In the genomic region with DNA sequence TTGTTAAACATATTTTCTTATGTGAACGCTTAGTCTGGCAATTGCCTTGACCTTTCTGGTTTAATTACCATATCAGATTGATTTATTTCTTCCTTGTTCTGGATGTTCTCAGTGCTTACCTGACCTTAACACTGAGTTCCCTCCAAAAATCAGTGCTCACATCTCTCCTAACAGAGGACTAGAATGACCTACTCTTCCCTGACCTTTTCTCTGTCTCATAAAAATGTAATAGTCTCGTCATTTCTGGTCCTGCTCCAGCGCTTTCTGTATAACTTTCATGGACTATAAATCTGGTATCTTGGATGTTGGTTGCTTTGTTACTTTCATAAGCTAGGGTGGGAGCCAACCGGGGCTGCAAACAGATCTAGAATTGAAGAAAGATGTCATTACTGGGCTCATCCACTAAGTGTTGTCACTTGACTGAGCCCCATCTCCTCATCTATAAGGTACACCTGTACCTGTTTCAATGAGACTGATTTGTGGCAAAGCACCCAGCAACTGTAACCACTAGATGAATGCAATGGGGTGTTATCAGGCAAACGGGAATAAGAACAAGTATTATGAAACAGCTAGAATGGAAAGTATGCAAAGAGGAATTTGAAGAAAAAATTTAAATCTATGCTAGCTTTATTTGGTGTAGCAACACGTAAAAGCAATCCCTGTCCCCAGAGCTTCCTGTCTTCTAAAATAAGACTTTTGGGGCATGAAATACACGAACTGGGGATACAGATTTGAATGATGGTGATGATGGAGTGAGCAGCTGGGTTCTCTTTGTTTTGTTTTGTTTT, we compare ENCODE assay signal across 9 cellular contexts. TPM values are rescaled to one million over a fixed set of nuclear protein-coding genes. Genes with fewer than 3 reads are reported as not detected.
DNase-seq lines count a peak whose midpoint lies in the region; ATAC-seq and TF ChIP-seq lines count a peak whose summit lies in the region.
"Had no signal": no experiment of that assay in that cellular context is flagged by ENCODE, and none has a peak within 500 bp of the region (broad histone marks: within the 10 kb centered on the region; RNA-seq: fewer than 3 reads in every experiment).

No MANE protein-coding gene starts in this region.

- peaks cover 51% of the 10 kb centered on the region for H3F3A ChIP-seq in neural progenitor cell (ENCODE audit: low read depth)

- peaks cover 68% of the 10 kb centered on the region for H3K4me1 Mint-ChIP-seq in neural progenitor cell

- H3K36me3 Mint-ChIP-seq in neural progenitor cell: peaks cover 24% of the 10 kb centered on the region

- H3K4me1 ChIP-seq in BLaER1 treated with 17β-estradiol and CSF1 and Interleukin-3, amounts not matched to agents 10 nM and 100 nM: peaks cover 74 to 79% (median 77%) of the 10 kb centered on the region in 10 experiments
- H3K4me1 ChIP-seq in neural progenitor cell: peaks cover 44% of the 10 kb centered on the region

- ATAC-seq in GM18868 (IDR thresholded peaks at IDR 0.05; ENCODE audit: unreplicated experiment) (no peak), HG02885 (IDR thresholded peaks at IDR 0.05; ENCODE audit: poor library complexity, unreplicated experiment) (no peak), HG02798 (IDR thresholded peaks at IDR 0.05; ENCODE audit: poor library complexity, unreplicated experiment) (no peak)

- peaks cover 3% of the 10 kb centered on the region for H3K27me3 Mint-ChIP-seq in neural progenitor cell (ENCODE audit: insufficient read depth, low read depth)

- H2AFZ ChIP-seq in neural progenitor cell (replicated peaks): no peak overlapping the region

- H3K9me3 ChIP-seq in BLaER1 treated with 17β-estradiol and CSF1 and Interleukin-3, amounts not matched to agents 10 nM and 100 nM (replicated peaks in 1 of 11): no peaks in the 10 kb centered on the region
- H3K9me3 ChIP-seq in KOPT-K1 (ENCODE audit: insufficient read depth, low read length, poor library complexity, severe bottlenecking) (no peaks in the 10 kb centered on the region), neural progenitor cell (ENCODE audit: low read depth) (no peaks in the 10 kb centered on the region)

- H3K9ac ChIP-seq in BLaER1 treated with 17β-estradiol and CSF1 and Interleukin-3, amounts not matched to agents 10 nM and 100 nM: peak overlapping the region; percentile 90 to 98 (median 95); a peak in 21 of 22 replicates
- H3K9ac ChIP-seq in neural progenitor cell: peak overlapping the region; percentile 81

- H3K36me3 ChIP-seq in BLaER1 treated with 17β-estradiol and CSF1 and Interleukin-3, amounts not matched to agents 10 nM and 100 nM: peaks cover 0 to 31% (median 7%) of the 10 kb centered on the region in 11 experiments; a peak in 11 of 22 replicates
- H3K36me3 ChIP-seq in KOPT-K1 (ENCODE audit: insufficient read depth, low read length) (peaks cover 37% of the 10 kb centered on the region), neural progenitor cell (no peaks in the 10 kb centered on the region)

- no peaks in the 10 kb centered on the region for H3K9me3 Mint-ChIP-seq in neural progenitor cell

- peak overlapping the region; percentile 92 for H3K4me3 Mint-ChIP-seq in neural progenitor cell

- H3K27me3 ChIP-seq in BLaER1 treated with 17β-estradiol and CSF1 and Interleukin-3, amounts not matched to agents 10 nM and 100 nM: no peaks in the 10 kb centered on the region
- H3K27me3 ChIP-seq in neural progenitor cell: no peaks in the 10 kb centered on the region

- H4K20me1 ChIP-seq in BLaER1 treated with 17β-estradiol and CSF1 and Interleukin-3, amounts not matched to agents 10 nM and 100 nM: peaks cover 0 to 44% (median 39%) of the 10 kb centered on the region in 11 experiments; a peak in 17 of 22 replicates
- peaks cover 66% of the 10 kb centered on the region for H4K20me1 ChIP-seq in neural progenitor cell (ENCODE audit: low read depth)

- H3K27ac ChIP-seq in BLaER1 treated with 17β-estradiol and CSF1 and Interleukin-3, amounts not matched to agents 10 nM and 100 nM: peak overlapping the region in 10 of 11 experiments; percentile 93 to 99 (median 96); a peak in 17 of 22 replicates
- peak overlapping the region; percentile 100 for H3K27ac ChIP-seq in KOPT-K1 (ENCODE audit: low read depth, low read length, poor library complexity, severe bottlenecking)
- H3K27ac ChIP-seq in coronary artery: peak overlapping the region; percentile 75 to 95
- no peak overlapping the region for H3K27ac ChIP-seq in neural progenitor cell
- H3K27ac ChIP-seq: HL-60 had no signal

- DNase-seq in coronary artery (ENCODE audit: low spot score) (no peak), neural progenitor cell (ENCODE audit: low spot score) (no peak), cerebellum (ENCODE audit: low spot score) (no peak)

- peak overlapping the region; percentile 78 to 97 (median 89) for H3K4me3 ChIP-seq in BLaER1 treated with 17β-estradiol and CSF1 and Interleukin-3, amounts not matched to agents 10 nM and 100 nM
- peak overlapping the region; percentile 89 for H3K4me3 ChIP-seq in coronary artery
- H3K4me3 ChIP-seq in neural progenitor cell: peak overlapping the region; percentile 98

- H3K27ac Mint-ChIP-seq in neural progenitor cell: no peak overlapping the region

- peaks cover 83% of the 10 kb centered on the region for H3K79me2 ChIP-seq in neural progenitor cell (ENCODE audit: low read depth)

- H3K4me2 ChIP-seq in BLaER1 treated with 17β-estradiol and CSF1 and Interleukin-3, amounts not matched to agents 10 nM and 100 nM: peak overlapping the region; percentile 91 to 100 (median 98)
- peak overlapping the region; percentile 95 for H3K4me2 ChIP-seq in neural progenitor cell

- TF ChIP-seq CTCF in coronary artery (IDR thresholded peaks at IDR 0.05) (no peak), neural progenitor cell (IDR thresholded peaks at IDR 0.05) (no peak)

RNA-seq across cellular contexts. Expression of gene FADS2, which starts 2.4 kb away (rescaled TPM):
- total RNA-seq in neural progenitor cell (ENCODE audit: low replicate concordance): 233 and 407 TPM in 2 replicates
- total RNA-seq in cerebellum: 88.6 TPM

RNA-seq across cellular contexts. Expression of gene FADS1, which starts 13.7 kb away (rescaled TPM):
- total RNA-seq in neural progenitor cell (ENCODE audit: low replicate concordance): 163 and 184 TPM in 2 replicates
- total RNA-seq in cerebellum: 58.0 TPM

RNA-seq across cellular contexts. Expression of gene FEN1, which starts 37.8 kb away (rescaled TPM):
- total RNA-seq in neural progenitor cell (ENCODE audit: low replicate concordance) (51.8 and 68.9 TPM in 2 replicates), cerebellum (15.2 TPM)

RNA-seq across cellular contexts. Expression of gene TMEM258, which starts 38.1 kb away (rescaled TPM):
- total RNA-seq in neural progenitor cell (ENCODE audit: low replicate concordance): 71.4 and 98.9 TPM in 2 replicates
- 74.4 TPM for total RNA-seq in cerebellum
